In the genomic region with DNA sequence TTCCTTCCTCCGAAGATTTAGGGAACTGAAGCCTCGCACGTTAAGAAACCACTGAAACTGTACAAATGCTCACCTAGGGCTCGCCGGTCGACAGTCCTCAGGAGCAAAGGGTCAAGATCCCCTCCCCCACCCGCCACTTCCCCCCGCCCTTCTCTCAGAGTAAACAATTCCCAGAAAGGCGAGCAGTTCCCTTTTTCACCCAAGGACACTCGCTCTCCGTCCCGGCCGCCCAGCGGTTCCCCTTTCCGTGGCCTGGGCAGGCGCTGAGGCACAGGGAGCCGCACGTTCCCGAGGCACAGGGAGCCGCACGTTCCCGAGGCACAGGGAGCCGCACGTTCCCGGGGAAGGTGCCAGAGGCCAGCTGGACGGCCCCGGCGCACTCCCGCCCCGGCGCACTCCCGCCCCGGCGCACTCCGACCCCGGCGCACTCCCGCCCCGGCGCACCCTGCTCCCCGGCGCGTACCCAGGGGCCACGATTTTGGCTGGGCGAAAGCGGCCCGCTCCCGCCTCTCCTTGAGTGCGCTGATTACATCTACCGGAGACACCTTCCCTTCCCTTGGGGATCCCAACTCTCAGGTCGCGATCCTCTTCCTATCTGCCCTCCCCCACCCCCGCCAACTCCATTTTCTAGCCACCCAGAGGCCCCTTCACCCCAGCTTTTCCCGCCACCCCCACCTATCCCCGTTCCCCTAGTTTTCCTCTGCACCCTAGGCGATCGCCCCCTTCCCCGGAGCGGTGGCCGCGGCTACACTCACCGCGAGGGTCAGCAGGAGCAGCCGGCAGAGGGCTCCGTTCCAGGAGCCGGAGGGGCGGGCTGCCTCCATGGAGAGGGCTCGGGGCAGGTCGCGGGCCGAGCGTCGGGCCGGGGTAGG, we compare ENCODE assay signal across 8 cellular contexts. TPM values are rescaled to one million over a fixed set of nuclear protein-coding genes. Genes with fewer than 3 reads are reported as not detected.
DNase-seq lines count a peak whose midpoint lies in the region; ATAC-seq and TF ChIP-seq lines count a peak whose summit lies in the region.

No MANE protein-coding gene starts in this region.

- POLR2A ChIA-PET in GM10248 (lab: Yijun Ruan, JAX), result interaction anchor here (0.6 kb wide), 1 partner anchor 121 kb away, joined by 7 read pairs; no protein-coding TSS in a partner anchor

- H3K4me3 ChIP-seq in colonic mucosa (peak overlapping the region; percentile 62), lower lobe of right lung (peak overlapping the region; percentile 64), tibial artery (peak overlapping the region; percentile 45 to 56)

- H3K27me3 Mint-ChIP-seq in activated CD8-positive, alpha-beta memory T cell treated with anti-CD3 and anti-CD28 coated beads, Interleukin-2, amount 10 ng/mL, durations not matched to agents 7 days and 5 days, result peaks cover 27% of the 10 kb centered on the region

- CTCF ChIA-PET in GM10248 (lab: Yijun Ruan, JAX), result interaction anchor here (0.8 to 1.4 kb wide), 3 partner anchors 13 to 58 kb away, joined by 3 to 4 read pairs (median 3); no protein-coding TSS in a partner anchor
- CTCF ChIA-PET in activated CD8-positive, alpha-beta memory T cell treated with anti-CD3 and anti-CD28 coated beads, Interleukin-2, amount 10 ng/mL, durations not matched to agents 7 days and 5 days (lab: Charles Lee), result no interaction called here

- H3K4me1 ChIP-seq in colonic mucosa (no peaks in the 10 kb centered on the region), lower lobe of right lung (no peaks in the 10 kb centered on the region), tibial artery (peaks cover 0 to 16% (median 15%) of the 10 kb centered on the region in 4 donors)

- H3K9me3 Mint-ChIP-seq in activated CD8-positive, alpha-beta memory T cell treated with anti-CD3 and anti-CD28 coated beads, Interleukin-2, amount 10 ng/mL, durations not matched to agents 7 days and 5 days (ENCODE audit: low read depth), result peaks cover 6% of the 10 kb centered on the region

- no peaks in the 10 kb centered on the region for H3K36me3 Mint-ChIP-seq in activated CD8-positive, alpha-beta memory T cell treated with anti-CD3 and anti-CD28 coated beads, Interleukin-2, amount 10 ng/mL, durations not matched to agents 7 days and 5 days

- H3K27ac Mint-ChIP-seq in activated CD8-positive, alpha-beta memory T cell treated with anti-CD3 and anti-CD28 coated beads, Interleukin-2, amount 10 ng/mL, durations not matched to agents 7 days and 5 days, result no peak overlapping the region

- peak; percentile 91 to 92 for ATAC-seq in lower lobe of right lung
- no peak for ATAC-seq in activated CD8-positive, alpha-beta memory T cell treated with anti-CD3 and anti-CD28 coated beads, Interleukin-2, amount 10 ng/mL, durations not matched to agents 7 days and 5 days
- ATAC-seq in HG02763 (IDR thresholded peaks at IDR 0.05; ENCODE audit: unreplicated experiment), result no peak

- peak overlapping the region; percentile 79 to 95 for H3K9ac ChIP-seq in colonic mucosa (ENCODE audit: low read depth in 2 of 2, low read length in 2 of 2)

- H3K27ac ChIP-seq in colonic mucosa (peak overlapping the region; percentile 94), lower lobe of right lung (peak overlapping the region; percentile 90), tibial artery (peak overlapping the region; percentile 21 to 42)

- H3K36me3 ChIP-seq in colonic mucosa (no peaks in the 10 kb centered on the region), lower lobe of right lung (no peaks in the 10 kb centered on the region), tibial artery (no peaks in the 10 kb centered on the region)

- no peaks in the 10 kb centered on the region for H3K4me1 Mint-ChIP-seq in activated CD8-positive, alpha-beta memory T cell treated with anti-CD3 and anti-CD28 coated beads, Interleukin-2, amount 10 ng/mL, durations not matched to agents 7 days and 5 days

- TF ChIP-seq CTCF in GM10248 (IDR thresholded peaks at IDR 0.05; ENCODE audit: control extremely low read depth, extremely low read depth, low read depth, missing control alignments), result peak; percentile 31
- no peak for TF ChIP-seq CTCF in colonic mucosa (IDR thresholded peaks at IDR 0.05)
- no peak for TF ChIP-seq CTCF in lower lobe of right lung (IDR thresholded peaks at IDR 0.05)
- no peak for TF ChIP-seq CTCF in tibial artery (IDR thresholded peaks at IDR 0.05)

- peak; percentile 52 for DNase-seq in GM10248 (ENCODE audit: extremely low spot score)
- DNase-seq in NCI-H345 (lab: John Stamatoyannopoulos, UW), result peak; percentile 54
- DNase-seq in colonic mucosa, result peak; percentile 73
- peak; percentile 89 for DNase-seq in lower lobe of right lung
- peak; percentile 57 to 74 for DNase-seq in tibial artery
- DNase-seq in activated CD8-positive, alpha-beta memory T cell treated with anti-CD3 and anti-CD28 coated beads, Interleukin-2, amount 10 ng/mL, durations not matched to agents 7 days and 5 days, result no peak
- no peak for DNase-seq in superior temporal gyrus (ENCODE audit: extremely low spot score)

- H3K9me3 ChIP-seq in colonic mucosa (no peaks in the 10 kb centered on the region), lower lobe of right lung (no peaks in the 10 kb centered on the region), tibial artery (no peaks in the 10 kb centered on the region)

- intact Hi-C loops in colonic mucosa (cut with DNase I), result loop anchor here (5.0 kb wide), 1 partner anchor 96 kb away; no protein-coding TSS in a partner anchor
- intact Hi-C loops in lower lobe of right lung (cut with DNase I), result no loop called here
- intact Hi-C loops in tibial artery (cut with DNase I; ENCODE audit: low total_unique reads), result no loop called here

- no peak overlapping the region for H3K4me3 Mint-ChIP-seq in activated CD8-positive, alpha-beta memory T cell treated with anti-CD3 and anti-CD28 coated beads, Interleukin-2, amount 10 ng/mL, durations not matched to agents 7 days and 5 days

- no peaks in the 10 kb centered on the region for H3K27me3 ChIP-seq in colonic mucosa
- H3K27me3 ChIP-seq in lower lobe of right lung (ENCODE audit: low read depth), result no peaks in the 10 kb centered on the region
- peaks cover 0 to 39% of the 10 kb centered on the region in 2 donors for H3K27me3 ChIP-seq in tibial artery

RNA-seq across cellular contexts. Expression of gene DSC2, which starts 0.8 kb away (rescaled TPM):
- 100 to 1,000 TPM; 141 to 184 TPM for total RNA-seq in colonic mucosa
- total RNA-seq in lower lobe of right lung, result 17.6 TPM
- not detected for total RNA-seq in activated CD8-positive, alpha-beta memory T cell treated with anti-CD3 and anti-CD28 coated beads, Interleukin-2, amount 10 ng/mL, durations not matched to agents 7 days and 5 days

RNA-seq across cellular contexts. Expression of gene DSC3, which starts 58.8 kb away (rescaled TPM):
- total RNA-seq in colonic mucosa (under 1 TPM; 0.27 to 0.37 TPM), lower lobe of right lung (0.24 TPM)
- not detected for total RNA-seq in activated CD8-positive, alpha-beta memory T cell treated with anti-CD3 and anti-CD28 coated beads, Interleukin-2, amount 10 ng/mL, durations not matched to agents 7 days and 5 days

Comparison
In these comparisons a context has a peak if more than half of its experiments do, and no peak if none do; other contexts are left out.
1. DNase-seq: peak in GM10248 (single experiment), NCI-H345 (single experiment), colonic mucosa (single experiment), lower lobe of right lung (single experiment) and tibial artery (2 of 2); none in activated CD8-positive, alpha-beta memory T cell treated with anti-CD3 and anti-CD28 coated beads, Interleukin-2, amount 10 ng/mL, durations not matched to agents 7 days and 5 days (single experiment) and superior temporal gyrus (single experiment).
2. H3K27ac ChIP-seq: peak in every context shown above with its lines; median percentile 94 in colonic mucosa; 90 in lower lobe of right lung; 32 in tibial artery.
3. ATAC-seq: peak in lower lobe of right lung (2 of 2); none in activated CD8-positive, alpha-beta memory T cell treated with anti-CD3 and anti-CD28 coated beads, Interleukin-2, amount 10 ng/mL, durations not matched to agents 7 days and 5 days (single experiment) and HG02763 (single experiment).
4. RNA of gene DSC2, which starts 0.8 kb away (total RNA-seq): 141 to 184 TPM in colonic mucosa and 17.6 TPM in lower lobe of right lung (single experiment); not detected in activated CD8-positive, alpha-beta memory T cell treated with anti-CD3 and anti-CD28 coated beads, Interleukin-2, amount 10 ng/mL, durations not matched to agents 7 days and 5 days; every median in the first group is over 10 times any median in the second.
5. Peak in every context shown above with its lines, with median percentiles within 50 percentile points of each other: H3K4me3 ChIP-seq.